In genomic region chr1:212699104-212699838, GRCh38 we compare ENCODE assay signal across 8 cellular contexts. TPM values are rescaled to one million over a fixed set of nuclear protein-coding genes. Genes with fewer than 3 reads are reported as not detected.
DNase-seq lines count a peak whose midpoint lies in the region; ATAC-seq and TF ChIP-seq lines count a peak whose summit lies in the region.

No MANE protein-coding gene starts in this region.

- H3K4me3 ChIP-seq in adrenal gland = peak overlapping the region in 1 of 4 donors; percentile 76
- peak overlapping the region; percentile 43 for H3K4me3 ChIP-seq in iPS-11a (ENCODE audit: low read depth, low read length)
- peak overlapping the region; percentile 39 to 60 (median 54) for H3K4me3 ChIP-seq in skin epidermis

- H3K27me3 ChIP-seq in adrenal gland = no peaks in the 10 kb centered on the region

- peaks cover 16 to 25% of the 10 kb centered on the region in 2 donors for H3K4me1 ChIP-seq in adrenal gland (replicated peaks in 1 of 2)

- H3K9me3 ChIP-seq in adrenal gland (replicated peaks in 1 of 3) = no peaks in the 10 kb centered on the region

- peak; percentile 12 to 46 (median 36) for TF ChIP-seq CTCF in adrenal gland (IDR thresholded peaks at IDR 0.05)

- intact Hi-C loops in adrenal gland (cut with DNase I) = no loop called here

- H3K36me3 ChIP-seq in adrenal gland (replicated peaks in 1 of 2) = no peaks in the 10 kb centered on the region

- WGBS in adrenal gland, 4 donors = 1 to 10% (median 1%) methylated on average over 2 to 72 of the region's 72 CpGs

- TF ChIP-seq POLR2A in adrenal gland (IDR thresholded peaks at IDR 0.05) = no peak

- H3K27ac ChIP-seq in adrenal gland (peak overlapping the region in 2 of 5 donors; percentile 81 to 82), skin epidermis (peak overlapping the region in 15 of 21 experiments; percentile 5 to 85 (median 66))

- DNase-seq in D341Med (ENCODE audit: low spot score) = peak; percentile 90
- DNase-seq in HuH-7.5 (ENCODE audit: low spot score) = peak; percentile 42
- DNase-seq in adrenal gland = peak; percentile 27 to 60 (median 38)
- no peak for DNase-seq in pons (ENCODE audit: low spot score)

- peak; percentile 71 for ATAC-seq in GM21367 (IDR thresholded peaks at IDR 0.05; ENCODE audit: unreplicated experiment)
- ATAC-seq in SK-N-SH treated with all-trans-retinoic acid at 6 μM for 48 hours = peak; percentile 54

TF ChIP-seq in SK-N-SH treated with all-trans-retinoic acid at 6 μM for 48 hours, 23 proteins besides CTCF, POLR2A, EP300 and RAD21:
- TF ChIP-seq ESRRG (CRISPR knock-in tag; IDR thresholded peaks at IDR 0.05) (no peak), ZNF8 (CRISPR knock-in tag; IDR thresholded peaks at IDR 0.05) (no peak), ZNF565 (CRISPR knock-in tag; conservative IDR thresholded peaks at IDR 0.05; ENCODE audit: low read depth) (no peak), OSR1 (CRISPR knock-in tag; IDR thresholded peaks at IDR 0.05) (no peak)

RNA-seq across cellular contexts. Expression of gene BATF3, which starts 0.4 kb away (rescaled TPM):
- 1 to 10 TPM in 7 of 8 donors, under 1 TPM in 1; 0.24 to 6.1 (median 2.8) TPM for total RNA-seq in adrenal gland
- polyA plus RNA-seq in adrenal gland = 1 to 10 TPM; 1.0 to 7.5 (median 5.4) TPM
